ENCODE assay signal across 8 cellular contexts in the genomic region with DNA sequence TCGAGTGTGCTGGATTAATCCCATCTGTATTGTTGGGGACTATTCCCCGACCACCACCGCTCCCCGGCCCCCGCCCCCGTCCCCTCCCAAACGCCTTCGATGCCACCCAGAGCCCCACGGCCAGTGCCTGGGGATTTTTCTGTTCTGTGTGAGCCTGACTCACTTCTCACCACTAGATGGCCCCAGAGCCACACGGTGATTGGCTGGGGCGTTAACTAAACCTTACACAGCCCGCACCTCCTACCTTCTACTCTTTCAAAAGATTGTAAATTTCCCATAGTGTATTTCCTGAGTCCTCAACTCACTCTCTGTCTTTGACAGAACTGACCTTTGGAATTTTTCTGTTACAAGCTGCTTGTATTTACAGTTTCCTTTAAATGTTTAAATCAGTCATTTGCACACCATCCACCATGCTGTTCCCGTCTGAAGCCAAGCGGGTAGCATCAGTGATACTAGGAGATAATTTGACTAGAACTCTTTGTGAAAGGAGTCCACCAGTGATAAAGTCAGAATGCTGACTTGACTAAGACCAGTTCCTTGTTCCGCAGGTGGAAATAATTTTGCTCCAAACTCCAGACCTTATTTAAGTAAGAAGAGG.
DNase-seq lines count a peak whose midpoint lies in the region; ATAC-seq and TF ChIP-seq lines count a peak whose summit lies in the region.

No MANE protein-coding gene starts in this region.

- H3K9me3 Mint-ChIP-seq in natural killer cell treated with Interleukin-12 subunit alpha and Interleukin-12 subunit beta and Interleukin-15 and Interleukin-18, amount 100 ng/mL, for 72 hours = no peaks in the 10 kb centered on the region

- peak; percentile 98 for TF ChIP-seq RAD21 in Ishikawa (IDR thresholded peaks at IDR 0.05; ENCODE audit: low read depth)

- no peak overlapping the region for H3K4me2 ChIP-seq in OCI-LY7 (ENCODE audit: low read length)

- CTCF ChIA-PET in OCI-LY7 (lab: Charles Lee; ENCODE audit: unreplicated experiment) = no interaction called here

- peaks cover 0 to 7% of the 10 kb centered on the region in 2 donors for H3K4me1 Mint-ChIP-seq in natural killer cell treated with Interleukin-12 subunit alpha and Interleukin-12 subunit beta and Interleukin-15 and Interleukin-18, amount 100 ng/mL, for 72 hours (ENCODE audit: low read depth in 2 of 2)

- ATAC-seq in natural killer cell treated with Interleukin-12 subunit alpha and Interleukin-12 subunit beta and Interleukin-15 and Interleukin-18, amount 100 ng/mL, for 72 hours = peak; percentile 93 to 94
- no peak for ATAC-seq in HG02642 (IDR thresholded peaks at IDR 0.05; ENCODE audit: poor library complexity, unreplicated experiment)

- no peaks in the 10 kb centered on the region for H3K36me3 ChIP-seq in OCI-LY7 (ENCODE audit: insufficient read depth, low read length)
- H3K36me3 ChIP-seq in esophagus muscularis mucosa = peaks cover 9 to 14% (median 12%) of the 10 kb centered on the region in 4 donors

- peak; percentile 88 for TF ChIP-seq CTCF in OCI-LY7 (conservative IDR thresholded peaks at IDR 0.05; ENCODE audit: low read length)
- peak; percentile 87 to 90 (median 89) for TF ChIP-seq CTCF in esophagus muscularis mucosa (IDR thresholded peaks at IDR 0.05)

- peaks cover 12% of the 10 kb centered on the region in 2 donors for H3K27me3 Mint-ChIP-seq in natural killer cell treated with Interleukin-12 subunit alpha and Interleukin-12 subunit beta and Interleukin-15 and Interleukin-18, amount 100 ng/mL, for 72 hours

- no peaks in the 10 kb centered on the region for H4K20me1 ChIP-seq in OCI-LY7 (ENCODE audit: insufficient read depth, low read length)

- no peak overlapping the region for H3K4me3 ChIP-seq in OCI-LY7 (ENCODE audit: low read depth, low read length, poor library complexity, severe bottlenecking)
- peak overlapping the region; percentile 18 to 33 (median 20) for H3K4me3 ChIP-seq in esophagus muscularis mucosa

- H3K27me3 ChIP-seq in esophagus muscularis mucosa = no peaks in the 10 kb centered on the region

- no peak overlapping the region for H3K4me3 Mint-ChIP-seq in natural killer cell treated with Interleukin-12 subunit alpha and Interleukin-12 subunit beta and Interleukin-15 and Interleukin-18, amount 100 ng/mL, for 72 hours

- intact Hi-C loops in OCI-LY7 (cut with micrococcal nuclease; ENCODE audit: unreplicated experiment) = loop anchor here (1.0 kb wide), 1 partner anchor 76 kb away; no protein-coding TSS in a partner anchor
- intact Hi-C loops in esophagus muscularis mucosa (cut with DNase I) = loop anchor here (10.0 kb wide), 2 partner anchors 166 to 226 kb away; a partner anchor contains a TSS

- POLR2A ChIA-PET in OCI-LY7 (lab: Charles Lee) = no interaction called here

- no TSS peak for BruUV-seq in OCI-LY7 (replicated peaks; lab: Mats Ljungman, UMichigan)

- H3K27ac Mint-ChIP-seq in natural killer cell treated with Interleukin-12 subunit alpha and Interleukin-12 subunit beta and Interleukin-15 and Interleukin-18, amount 100 ng/mL, for 72 hours = no peak overlapping the region

- H2AFZ ChIP-seq in OCI-LY7 (ENCODE audit: low read length) = no peak overlapping the region

- peak; percentile 74 for DNase-seq in DMS79 treated with DMSO at 0.1 percent for 48 hours (lab: John Stamatoyannopoulos, UW)
- DNase-seq in OCI-LY7 (ENCODE audit: low spot score) = peak; percentile 77
- DNase-seq in activated T-cell treated with anti-CD3 and anti-CD28 coated beads for 24 hours (ENCODE audit: low read depth) = peak; percentile 68
- peak; percentile 93 for DNase-seq in esophagus muscularis mucosa (ENCODE audit: extremely low spot score)
- peak; percentile 72 for DNase-seq in natural killer cell treated with Interleukin-12 subunit alpha and Interleukin-12 subunit beta and Interleukin-15 and Interleukin-18, amount 100 ng/mL, for 72 hours (ENCODE audit: low spot score)
- peak; percentile 50 to 82 (median 70) for DNase-seq in stimulated activated naive CD4-positive, alpha-beta T cell (lab: John Stamatoyannopoulos, UW)

- H3K27ac ChIP-seq in OCI-LY7 (ENCODE audit: low read depth, low read length, poor library complexity, severe bottlenecking) (no peak overlapping the region), esophagus muscularis mucosa (replicated peaks in 1 of 4) (peak overlapping the region; percentile 69 to 92 (median 77))

- no peaks in the 10 kb centered on the region for H3K36me3 Mint-ChIP-seq in natural killer cell treated with Interleukin-12 subunit alpha and Interleukin-12 subunit beta and Interleukin-15 and Interleukin-18, amount 100 ng/mL, for 72 hours

- no peak for TF ChIP-seq POLR2A in esophagus muscularis mucosa (IDR thresholded peaks at IDR 0.05; ENCODE audit: low read depth)

- no peaks in the 10 kb centered on the region for H3K4me1 ChIP-seq in OCI-LY7 (ENCODE audit: insufficient read depth, low read length, poor library complexity, severe bottlenecking)
- H3K4me1 ChIP-seq in esophagus muscularis mucosa = peaks cover 16 to 56% (median 41%) of the 10 kb centered on the region in 4 donors

- WGBS in esophagus muscularis mucosa = 17% methylated on average over 15 of the region's 15 CpGs

- no peak for TF ChIP-seq EP300 in Ishikawa (IDR thresholded peaks at IDR 0.05; ENCODE audit: borderline replicate concordance)
- TF ChIP-seq EP300 in esophagus muscularis mucosa (IDR thresholded peaks at IDR 0.05) = no peak

- H3K9me3 ChIP-seq in OCI-LY7 (ENCODE audit: low read length) (no peaks in the 10 kb centered on the region), esophagus muscularis mucosa (no peaks in the 10 kb centered on the region)

- no peaks in the 10 kb centered on the region for H3K79me2 ChIP-seq in OCI-LY7 (ENCODE audit: insufficient read depth, low read depth, low read length)

- H3K9me2 ChIP-seq in OCI-LY7 (ENCODE audit: insufficient read depth, low read length) = no peaks in the 10 kb centered on the region

TF ChIP-seq in Ishikawa, 13 proteins besides CTCF, POLR2A, EP300 and RAD21:
- TF ChIP-seq ZBTB7A (IDR thresholded peaks at IDR 0.05; ENCODE audit: low read depth) (no peak), TCF12 (IDR thresholded peaks at IDR 0.05; ENCODE audit: low read depth) (no peak), YY1 (IDR thresholded peaks at IDR 0.05; ENCODE audit: low read depth) (no peak), CREB1 (IDR thresholded peaks at IDR 0.05; ENCODE audit: low read depth) (no peak), NFIC (IDR thresholded peaks at IDR 0.05) (no peak), TAF1 (IDR thresholded peaks at IDR 0.05; ENCODE audit: low read depth) (no peak), TEAD4 (IDR thresholded peaks at IDR 0.05) (no peak), EGR1 (IDR thresholded peaks at IDR 0.05) (no peak), CEBPB (IDR thresholded peaks at IDR 0.05) (no peak), FOXM1 (IDR thresholded peaks at IDR 0.05; ENCODE audit: borderline replicate concordance, low read depth) (no peak)
- TF ChIP-seq, protein P1, sequence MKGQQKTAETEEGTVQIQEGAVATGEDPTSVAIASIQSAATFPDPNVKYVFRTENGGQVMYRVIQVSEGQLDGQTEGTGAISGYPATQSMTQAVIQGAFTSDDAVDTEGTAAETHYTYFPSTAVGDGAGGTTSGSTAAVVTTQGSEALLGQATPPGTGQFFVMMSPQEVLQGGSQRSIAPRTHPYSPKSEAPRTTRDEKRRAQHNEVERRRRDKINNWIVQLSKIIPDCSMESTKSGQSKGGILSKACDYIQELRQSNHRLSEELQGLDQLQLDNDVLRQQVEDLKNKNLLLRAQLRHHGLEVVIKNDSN (IDR thresholded peaks at IDR 0.05) = no peak
- TF ChIP-seq, protein P2, sequence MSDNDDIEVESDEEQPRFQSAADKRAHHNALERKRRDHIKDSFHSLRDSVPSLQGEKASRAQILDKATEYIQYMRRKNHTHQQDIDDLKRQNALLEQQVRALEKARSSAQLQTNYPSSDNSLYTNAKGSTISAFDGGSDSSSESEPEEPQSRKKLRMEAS (IDR thresholded peaks at IDR 0.05) = no peak
- TF ChIP-seq, protein P3, sequence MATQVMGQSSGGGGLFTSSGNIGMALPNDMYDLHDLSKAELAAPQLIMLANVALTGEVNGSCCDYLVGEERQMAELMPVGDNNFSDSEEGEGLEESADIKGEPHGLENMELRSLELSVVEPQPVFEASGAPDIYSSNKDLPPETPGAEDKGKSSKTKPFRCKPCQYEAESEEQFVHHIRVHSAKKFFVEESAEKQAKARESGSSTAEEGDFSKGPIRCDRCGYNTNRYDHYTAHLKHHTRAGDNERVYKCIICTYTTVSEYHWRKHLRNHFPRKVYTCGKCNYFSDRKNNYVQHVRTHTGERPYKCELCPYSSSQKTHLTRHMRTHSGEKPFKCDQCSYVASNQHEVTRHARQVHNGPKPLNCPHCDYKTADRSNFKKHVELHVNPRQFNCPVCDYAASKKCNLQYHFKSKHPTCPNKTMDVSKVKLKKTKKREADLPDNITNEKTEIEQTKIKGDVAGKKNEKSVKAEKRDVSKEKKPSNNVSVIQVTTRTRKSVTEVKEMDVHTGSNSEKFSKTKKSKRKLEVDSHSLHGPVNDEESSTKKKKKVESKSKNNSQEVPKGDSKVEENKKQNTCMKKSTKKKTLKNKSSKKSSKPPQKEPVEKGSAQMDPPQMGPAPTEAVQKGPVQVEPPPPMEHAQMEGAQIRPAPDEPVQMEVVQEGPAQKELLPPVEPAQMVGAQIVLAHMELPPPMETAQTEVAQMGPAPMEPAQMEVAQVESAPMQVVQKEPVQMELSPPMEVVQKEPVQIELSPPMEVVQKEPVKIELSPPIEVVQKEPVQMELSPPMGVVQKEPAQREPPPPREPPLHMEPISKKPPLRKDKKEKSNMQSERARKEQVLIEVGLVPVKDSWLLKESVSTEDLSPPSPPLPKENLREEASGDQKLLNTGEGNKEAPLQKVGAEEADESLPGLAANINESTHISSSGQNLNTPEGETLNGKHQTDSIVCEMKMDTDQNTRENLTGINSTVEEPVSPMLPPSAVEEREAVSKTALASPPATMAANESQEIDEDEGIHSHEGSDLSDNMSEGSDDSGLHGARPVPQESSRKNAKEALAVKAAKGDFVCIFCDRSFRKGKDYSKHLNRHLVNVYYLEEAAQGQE (IDR thresholded peaks at IDR 0.05; ENCODE audit: low read depth) = no peak
